Comparison of ENCODE assay signal across 8 cellular contexts in the genomic region with DNA sequence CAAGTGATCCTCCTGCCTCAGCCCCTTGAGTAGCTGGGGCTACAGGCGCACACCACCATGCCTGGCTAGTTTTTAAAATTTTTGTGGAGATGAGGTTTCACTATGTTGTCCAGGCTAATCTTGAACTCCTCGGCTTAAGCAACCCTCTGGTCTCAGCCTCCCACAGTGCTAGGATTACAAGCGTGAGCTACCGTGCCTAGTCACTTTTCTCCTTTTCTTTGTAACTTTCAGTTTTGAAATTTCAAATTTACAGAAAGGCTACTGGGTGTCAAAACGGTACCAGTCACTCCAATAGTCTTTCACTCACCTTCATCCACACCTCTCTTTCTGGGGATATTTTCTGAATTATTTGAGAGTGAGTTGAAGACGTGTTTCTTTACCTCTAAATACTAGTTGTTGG.
A peak's percentile ranks its signal among the peaks of the same experiment; 100 is the strongest.
DNase-seq lines count a peak whose midpoint lies in the region; ATAC-seq lines count a peak whose summit lies in the region.
"Not testable (repeated sequence)": the region's sequence is repeated elsewhere in the genome, so short reads cannot be mapped to it uniquely, and the experiment has no call there.

No MANE protein-coding gene starts in this region.

- not testable (repeated sequence) for H3K27ac Mint-ChIP-seq in activated CD4-positive, alpha-beta T cell treated with anti-CD3 and anti-CD28 coated beads for 36 hours; activated naive CD4-positive, alpha-beta T cell treated with anti-CD3 and anti-CD28 coated beads, Interleukin-2, amount 50 U/mL, for 72 hours; stimulated activated naive B cell treated with anti-CD40 and anti-IgM and Interleukin-4, amounts not matched to agents 10 μg/mL and 1 μg/mL and 100 μg/mL, for 72 hours

- not testable (repeated sequence) for DNase-seq in activated CD4-positive, alpha-beta T cell treated with anti-CD3 and anti-CD28 coated beads for 36 hours; activated naive CD4-positive, alpha-beta T cell treated with anti-CD3 and anti-CD28 coated beads, Interleukin-2, amount 50 U/mL, for 72 hours (ENCODE audit: low spot score in 2 of 2); stimulated activated naive B cell treated with anti-CD40 and anti-IgM and Interleukin-4, amounts not matched to agents 10 μg/mL and 1 μg/mL and 100 μg/mL, for 72 hours

- POLR2A ChIA-PET in activated CD4-positive, alpha-beta T cell treated with anti-CD3 and anti-CD28 coated beads for 36 hours (lab: Charles Lee): not testable (repeated sequence)

- ATAC-seq in GM18502 (IDR thresholded peaks at IDR 0.05; ENCODE audit: poor library complexity, unreplicated experiment) (peak; percentile 38), GM18868 (IDR thresholded peaks at IDR 0.05; ENCODE audit: unreplicated experiment) (peak; percentile 41), GM21619 (IDR thresholded peaks at IDR 0.05; ENCODE audit: unreplicated experiment) (peak; percentile 34), HG02852 (IDR thresholded peaks at IDR 0.05; ENCODE audit: unreplicated experiment) (peak; percentile 55), HG03066 (IDR thresholded peaks at IDR 0.05; ENCODE audit: low read depth, unreplicated experiment) (peak; percentile 39)
- ATAC-seq in activated CD4-positive, alpha-beta T cell treated with anti-CD3 and anti-CD28 coated beads for 36 hours: peak; percentile 91
- peak; percentile 56 to 71 for ATAC-seq in activated naive CD4-positive, alpha-beta T cell treated with anti-CD3 and anti-CD28 coated beads, Interleukin-2, amount 50 U/mL, for 72 hours
- ATAC-seq in stimulated activated naive B cell treated with anti-CD40 and anti-IgM and Interleukin-4, amounts not matched to agents 10 μg/mL and 1 μg/mL and 100 μg/mL, for 72 hours (replicated peaks): peak; percentile 39 to 45

- CTCF ChIA-PET in activated CD4-positive, alpha-beta T cell treated with anti-CD3 and anti-CD28 coated beads for 36 hours (lab: Charles Lee): not testable (repeated sequence)

- H3K27me3 Mint-ChIP-seq in activated CD4-positive, alpha-beta T cell treated with anti-CD3 and anti-CD28 coated beads for 36 hours; stimulated activated naive B cell treated with anti-CD40 and anti-IgM and Interleukin-4, amounts not matched to agents 10 μg/mL and 1 μg/mL and 100 μg/mL, for 72 hours: not testable (repeated sequence)

- not testable (repeated sequence) for H3K36me3 Mint-ChIP-seq in activated CD4-positive, alpha-beta T cell treated with anti-CD3 and anti-CD28 coated beads for 36 hours (ENCODE audit: low read depth); activated naive CD4-positive, alpha-beta T cell treated with anti-CD3 and anti-CD28 coated beads, Interleukin-2, amount 50 U/mL, for 72 hours; stimulated activated naive B cell treated with anti-CD40 and anti-IgM and Interleukin-4, amounts not matched to agents 10 μg/mL and 1 μg/mL and 100 μg/mL, for 72 hours

- H3K9me3 Mint-ChIP-seq in activated CD4-positive, alpha-beta T cell treated with anti-CD3 and anti-CD28 coated beads for 36 hours (ENCODE audit: low read depth); activated naive CD4-positive, alpha-beta T cell treated with anti-CD3 and anti-CD28 coated beads, Interleukin-2, amount 50 U/mL, for 72 hours; stimulated activated naive B cell treated with anti-CD40 and anti-IgM and Interleukin-4, amounts not matched to agents 10 μg/mL and 1 μg/mL and 100 μg/mL, for 72 hours: not testable (repeated sequence)

- H3K4me1 Mint-ChIP-seq in activated CD4-positive, alpha-beta T cell treated with anti-CD3 and anti-CD28 coated beads for 36 hours; stimulated activated naive B cell treated with anti-CD40 and anti-IgM and Interleukin-4, amounts not matched to agents 10 μg/mL and 1 μg/mL and 100 μg/mL, for 72 hours: not testable (repeated sequence)

- intact Hi-C loops in activated CD4-positive, alpha-beta T cell treated with anti-CD3 and anti-CD28 coated beads for 36 hours (cut with DNase I, micrococcal nuclease): not testable (repeated sequence)

- not testable (repeated sequence) for H3K4me3 Mint-ChIP-seq in activated CD4-positive, alpha-beta T cell treated with anti-CD3 and anti-CD28 coated beads for 36 hours; stimulated activated naive B cell treated with anti-CD40 and anti-IgM and Interleukin-4, amounts not matched to agents 10 μg/mL and 1 μg/mL and 100 μg/mL, for 72 hours

Comparison
In these comparisons a context has a peak if more than half of its experiments do, and no peak if none do; other contexts are left out.
1. ATAC-seq: peak in every context shown above with its lines; median percentile 91 in activated CD4-positive, alpha-beta T cell treated with anti-CD3 and anti-CD28 coated beads for 36 hours; 64 in activated naive CD4-positive, alpha-beta T cell treated with anti-CD3 and anti-CD28 coated beads, Interleukin-2, amount 50 U/mL, for 72 hours; 55 in HG02852; 42 in stimulated activated naive B cell treated with anti-CD40 and anti-IgM and Interleukin-4, amounts not matched to agents 10 μg/mL and 1 μg/mL and 100 μg/mL, for 72 hours; 41 in GM18868; 39 in HG03066; 38 in GM18502; 34 in GM21619.